13 cellular contexts compared by ENCODE assay signal in genomic region chr4:129223955-129224354, GRCh38.
"Had no signal": no experiment of that assay in that cellular context is flagged by ENCODE, and none has a peak within 500 bp of the region (broad histone marks: within the 10 kb centered on the region; RNA-seq: fewer than 3 reads in every experiment).

No MANE protein-coding gene starts in this region.

- H3K36me3 Mint-ChIP-seq: activated CD8-positive, alpha-beta memory T cell treated with anti-CD3 and anti-CD28 coated beads, Interleukin-2, amount 10 ng/mL, durations not matched to agents 7 days and 5 days; activated naive CD8-positive, alpha-beta T cell treated with anti-CD3 and anti-CD28 coated beads, Interleukin-2, amount 10 ng/mL, durations not matched to agents 7 days and 5 days had no signal

- H3K27me3 ChIP-seq: thyroid gland, vagina had no signal

- H3K27ac Mint-ChIP-seq: activated CD8-positive, alpha-beta memory T cell treated with anti-CD3 and anti-CD28 coated beads, Interleukin-2, amount 10 ng/mL, durations not matched to agents 7 days and 5 days; activated naive CD8-positive, alpha-beta T cell treated with anti-CD3 and anti-CD28 coated beads, Interleukin-2, amount 10 ng/mL, durations not matched to agents 7 days and 5 days; activated T-cell treated with anti-CD3 and anti-CD28 coated beads, Interleukin-2, amount 50 U/mL, for 72 hours had no signal

- H3K4me3 Mint-ChIP-seq: activated CD8-positive, alpha-beta memory T cell treated with anti-CD3 and anti-CD28 coated beads, Interleukin-2, amount 10 ng/mL, durations not matched to agents 7 days and 5 days; activated naive CD8-positive, alpha-beta T cell treated with anti-CD3 and anti-CD28 coated beads, Interleukin-2, amount 10 ng/mL, durations not matched to agents 7 days and 5 days; activated T-cell treated with anti-CD3 and anti-CD28 coated beads, Interleukin-2, amount 50 U/mL, for 72 hours; neural crest cell had no signal

- DNase-seq: activated CD4-positive, alpha-beta T cell treated with anti-CD3 and anti-CD28 coated beads, Interleukin-2, amount 50 U/mL, for 48 hours; activated CD4-positive, CD25-positive, alpha-beta regulatory T cell treated with anti-CD3 and anti-CD28 coated beads, Interleukin-2, amount 50 U/mL, for 72 hours; activated CD8-positive, alpha-beta memory T cell treated with anti-CD3 and anti-CD28 coated beads, Interleukin-2, amount 10 ng/mL, durations not matched to agents 7 days and 5 days; activated gamma-delta T cell treated with Interleukin-2 at 50 U/mL for 16 hours; activated naive CD8-positive, alpha-beta T cell treated with anti-CD3 and anti-CD28 coated beads, Interleukin-2, amount 10 ng/mL, durations not matched to agents 7 days and 5 days; activated T-cell treated with anti-CD3 and anti-CD28 coated beads, Interleukin-2, amount 50 U/mL, for 72 hours; anterior cingulate cortex; kidney; left ventricle myocardium superior; posterior cingulate gyrus; thyroid gland had no signal

- H3K4me3 ChIP-seq: thyroid gland, vagina had no signal

- H3K9me3 Mint-ChIP-seq: activated naive CD8-positive, alpha-beta T cell treated with anti-CD3 and anti-CD28 coated beads, Interleukin-2, amount 10 ng/mL, durations not matched to agents 7 days and 5 days; activated T-cell treated with anti-CD3 and anti-CD28 coated beads, Interleukin-2, amount 50 U/mL, for 72 hours; neural crest cell had no signal

- H3K27ac ChIP-seq: thyroid gland, vagina had no signal

- H3K4me1 Mint-ChIP-seq: activated CD8-positive, alpha-beta memory T cell treated with anti-CD3 and anti-CD28 coated beads, Interleukin-2, amount 10 ng/mL, durations not matched to agents 7 days and 5 days; activated naive CD8-positive, alpha-beta T cell treated with anti-CD3 and anti-CD28 coated beads, Interleukin-2, amount 10 ng/mL, durations not matched to agents 7 days and 5 days had no signal

- H3K4me1 ChIP-seq: thyroid gland, vagina had no signal

- H3K36me3 ChIP-seq: thyroid gland, vagina had no signal

- H3K9me3 ChIP-seq: thyroid gland, vagina had no signal
